In genomic region chr2:219886615-219887014, GRCh38 we compare ENCODE assay signal across 3 cellular contexts.
A peak's percentile ranks its signal among the peaks of the same experiment; 100 is the strongest.
TF ChIP-seq lines count a peak whose summit lies in the region.

No MANE protein-coding gene starts in this region.

TF ChIP-seq in SK-N-SH treated with all-trans-retinoic acid at 6 μM for 48 hours, 23 proteins besides CTCF, POLR2A, EP300 and RAD21 (continues in another document):
- TF ChIP-seq OSR1 (CRISPR knock-in tag; IDR thresholded peaks at IDR 0.05): no peak
- TF ChIP-seq ZNF70 (CRISPR knock-in tag; IDR thresholded peaks at IDR 0.05): no peak
- TF ChIP-seq ISL1 (CRISPR knock-in tag; IDR thresholded peaks at IDR 0.05): no peak
- no peak for TF ChIP-seq RARB (CRISPR knock-in tag; IDR thresholded peaks at IDR 0.05)
- TF ChIP-seq, protein P1, sequence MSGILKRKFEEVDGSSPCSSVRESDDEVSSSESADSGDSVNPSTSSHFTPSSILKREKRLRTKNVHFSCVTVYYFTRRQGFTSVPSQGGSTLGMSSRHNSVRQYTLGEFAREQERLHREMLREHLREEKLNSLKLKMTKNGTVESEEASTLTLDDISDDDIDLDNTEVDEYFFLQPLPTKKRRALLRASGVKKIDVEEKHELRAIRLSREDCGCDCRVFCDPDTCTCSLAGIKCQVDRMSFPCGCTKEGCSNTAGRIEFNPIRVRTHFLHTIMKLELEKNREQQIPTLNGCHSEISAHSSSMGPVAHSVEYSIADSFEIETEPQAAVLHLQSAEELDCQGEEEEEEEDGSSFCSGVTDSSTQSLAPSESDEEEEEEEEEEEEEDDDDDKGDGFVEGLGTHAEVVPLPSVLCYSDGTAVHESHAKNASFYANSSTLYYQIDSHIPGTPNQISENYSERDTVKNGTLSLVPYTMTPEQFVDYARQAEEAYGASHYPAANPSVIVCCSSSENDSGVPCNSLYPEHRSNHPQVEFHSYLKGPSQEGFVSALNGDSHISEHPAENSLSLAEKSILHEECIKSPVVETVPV (CRISPR knock-in tag; IDR thresholded peaks at IDR 0.05): no peak
- no peak for TF ChIP-seq TCF4 (CRISPR knock-in tag; IDR thresholded peaks at IDR 0.05; ENCODE audit: borderline replicate concordance)
- no peak for TF ChIP-seq GLIS3 (CRISPR knock-in tag; IDR thresholded peaks at IDR 0.05)
- TF ChIP-seq ZNF565 (CRISPR knock-in tag; conservative IDR thresholded peaks at IDR 0.05; ENCODE audit: low read depth): no peak
- TF ChIP-seq BACH2 (CRISPR knock-in tag; IDR thresholded peaks at IDR 0.05; ENCODE audit: borderline replicate concordance): no peak
- TF ChIP-seq, protein P2, sequence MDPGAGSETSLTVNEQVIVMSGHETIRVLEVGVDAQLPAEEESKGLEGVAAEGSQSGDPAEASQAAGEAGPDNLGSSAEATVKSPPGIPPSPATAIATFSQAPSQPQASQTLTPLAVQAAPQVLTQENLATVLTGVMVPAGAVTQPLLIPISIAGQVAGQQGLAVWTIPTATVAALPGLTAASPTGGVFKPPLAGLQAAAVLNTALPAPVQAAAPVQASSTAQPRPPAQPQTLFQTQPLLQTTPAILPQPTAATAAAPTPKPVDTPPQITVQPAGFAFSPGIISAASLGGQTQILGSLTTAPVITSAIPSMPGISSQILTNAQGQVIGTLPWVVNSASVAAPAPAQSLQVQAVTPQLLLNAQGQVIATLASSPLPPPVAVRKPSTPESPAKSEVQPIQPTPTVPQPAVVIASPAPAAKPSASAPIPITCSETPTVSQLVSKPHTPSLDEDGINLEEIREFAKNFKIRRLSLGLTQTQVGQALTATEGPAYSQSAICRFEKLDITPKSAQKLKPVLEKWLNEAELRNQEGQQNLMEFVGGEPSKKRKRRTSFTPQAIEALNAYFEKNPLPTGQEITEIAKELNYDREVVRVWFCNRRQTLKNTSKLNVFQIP (CRISPR knock-in tag; IDR thresholded peaks at IDR 0.05; ENCODE audit: borderline replicate concordance, low read depth): no peak
- TF ChIP-seq, protein P3, sequence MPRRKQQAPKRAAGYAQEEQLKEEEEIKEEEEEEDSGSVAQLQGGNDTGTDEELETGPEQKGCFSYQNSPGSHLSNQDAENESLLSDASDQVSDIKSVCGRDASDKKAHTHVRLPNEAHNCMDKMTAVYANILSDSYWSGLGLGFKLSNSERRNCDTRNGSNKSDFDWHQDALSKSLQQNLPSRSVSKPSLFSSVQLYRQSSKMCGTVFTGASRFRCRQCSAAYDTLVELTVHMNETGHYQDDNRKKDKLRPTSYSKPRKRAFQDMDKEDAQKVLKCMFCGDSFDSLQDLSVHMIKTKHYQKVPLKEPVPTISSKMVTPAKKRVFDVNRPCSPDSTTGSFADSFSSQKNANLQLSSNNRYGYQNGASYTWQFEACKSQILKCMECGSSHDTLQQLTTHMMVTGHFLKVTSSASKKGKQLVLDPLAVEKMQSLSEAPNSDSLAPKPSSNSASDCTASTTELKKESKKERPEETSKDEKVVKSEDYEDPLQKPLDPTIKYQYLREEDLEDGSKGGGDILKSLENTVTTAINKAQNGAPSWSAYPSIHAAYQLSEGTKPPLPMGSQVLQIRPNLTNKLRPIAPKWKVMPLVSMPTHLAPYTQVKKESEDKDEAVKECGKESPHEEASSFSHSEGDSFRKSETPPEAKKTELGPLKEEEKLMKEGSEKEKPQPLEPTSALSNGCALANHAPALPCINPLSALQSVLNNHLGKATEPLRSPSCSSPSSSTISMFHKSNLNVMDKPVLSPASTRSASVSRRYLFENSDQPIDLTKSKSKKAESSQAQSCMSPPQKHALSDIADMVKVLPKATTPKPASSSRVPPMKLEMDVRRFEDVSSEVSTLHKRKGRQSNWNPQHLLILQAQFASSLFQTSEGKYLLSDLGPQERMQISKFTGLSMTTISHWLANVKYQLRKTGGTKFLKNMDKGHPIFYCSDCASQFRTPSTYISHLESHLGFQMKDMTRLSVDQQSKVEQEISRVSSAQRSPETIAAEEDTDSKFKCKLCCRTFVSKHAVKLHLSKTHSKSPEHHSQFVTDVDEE (CRISPR knock-in tag; IDR thresholded peaks at IDR 0.05): no peak
- no peak for TF ChIP-seq ZFP3 (CRISPR knock-in tag; IDR thresholded peaks at IDR 0.05)

TF ChIP-seq in SK-N-SH, 30 proteins besides CTCF, POLR2A, EP300 and RAD21:
- TF ChIP-seq RCOR1 (IDR thresholded peaks at IDR 0.05; ENCODE audit: low read length): no peak
- TF ChIP-seq FOXJ3 (CRISPR knock-in tag; IDR thresholded peaks at IDR 0.05): no peak
- TF ChIP-seq MEF2A (IDR thresholded peaks at IDR 0.05; ENCODE audit: borderline replicate concordance, low read depth): no peak
- TF ChIP-seq EZH2phosphoT487 (IDR thresholded peaks at IDR 0.05; ENCODE audit: borderline replicate concordance, low read depth): no peak
- no peak for TF ChIP-seq POLR2AphosphoS5 (IDR thresholded peaks at IDR 0.05; ENCODE audit: low read depth, low read length)
- TF ChIP-seq SMC3 (IDR thresholded peaks at IDR 0.05; ENCODE audit: low read depth, low read length): no peak
- no peak for TF ChIP-seq RXRA (IDR thresholded peaks at IDR 0.05; ENCODE audit: borderline replicate concordance, low read depth)
- TF ChIP-seq, protein P4, sequence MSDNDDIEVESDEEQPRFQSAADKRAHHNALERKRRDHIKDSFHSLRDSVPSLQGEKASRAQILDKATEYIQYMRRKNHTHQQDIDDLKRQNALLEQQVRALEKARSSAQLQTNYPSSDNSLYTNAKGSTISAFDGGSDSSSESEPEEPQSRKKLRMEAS (IDR thresholded peaks at IDR 0.05; ENCODE audit: low read depth): no peak
- TF ChIP-seq NRF1 (IDR thresholded peaks at IDR 0.05; ENCODE audit: low read depth, low read length): no peak
- no peak for TF ChIP-seq MXI1 (IDR thresholded peaks at IDR 0.05; ENCODE audit: low read depth, low read length)
- no peak for TF ChIP-seq FOSL2 (IDR thresholded peaks at IDR 0.05; ENCODE audit: borderline replicate concordance, low read depth)
- TF ChIP-seq ZBTB33 (IDR thresholded peaks at IDR 0.05; ENCODE audit: borderline replicate concordance, low read depth): no peak
- TF ChIP-seq NFIC (IDR thresholded peaks at IDR 0.05; ENCODE audit: borderline replicate concordance): no peak
- TF ChIP-seq TEAD4 (IDR thresholded peaks at IDR 0.05; ENCODE audit: borderline replicate concordance, insufficient read depth): no peak
- TF ChIP-seq GATA2 (CRISPR knock-in tag; IDR thresholded peaks at IDR 0.05): no peak
- TF ChIP-seq CHD2 (IDR thresholded peaks at IDR 0.05; ENCODE audit: low read length, partially characterized antibody): no peak
- TF ChIP-seq, protein P5, sequence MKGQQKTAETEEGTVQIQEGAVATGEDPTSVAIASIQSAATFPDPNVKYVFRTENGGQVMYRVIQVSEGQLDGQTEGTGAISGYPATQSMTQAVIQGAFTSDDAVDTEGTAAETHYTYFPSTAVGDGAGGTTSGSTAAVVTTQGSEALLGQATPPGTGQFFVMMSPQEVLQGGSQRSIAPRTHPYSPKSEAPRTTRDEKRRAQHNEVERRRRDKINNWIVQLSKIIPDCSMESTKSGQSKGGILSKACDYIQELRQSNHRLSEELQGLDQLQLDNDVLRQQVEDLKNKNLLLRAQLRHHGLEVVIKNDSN (IDR thresholded peaks at IDR 0.05; ENCODE audit: borderline replicate concordance, low read depth): no peak
TF ChIP-seq in SK-N-SH: peak in this region for 0.

TF ChIP-seq in IMR-90, 13 proteins besides CTCF, POLR2A, EP300 and RAD21:
- 0 out of 2 replicates have a peak, but pooled peaks have one; percentile 8 for TF ChIP-seq SMC3 (IDR thresholded peaks at IDR 0.05; ENCODE audit: low read depth, low read length)
- no peak for TF ChIP-seq MAFK (IDR thresholded peaks at IDR 0.05; ENCODE audit: low read depth, low read length)
TF ChIP-seq in IMR-90: peak in this region for 1.
